ENCODE assay signal across 31 cellular contexts in the genomic region with DNA sequence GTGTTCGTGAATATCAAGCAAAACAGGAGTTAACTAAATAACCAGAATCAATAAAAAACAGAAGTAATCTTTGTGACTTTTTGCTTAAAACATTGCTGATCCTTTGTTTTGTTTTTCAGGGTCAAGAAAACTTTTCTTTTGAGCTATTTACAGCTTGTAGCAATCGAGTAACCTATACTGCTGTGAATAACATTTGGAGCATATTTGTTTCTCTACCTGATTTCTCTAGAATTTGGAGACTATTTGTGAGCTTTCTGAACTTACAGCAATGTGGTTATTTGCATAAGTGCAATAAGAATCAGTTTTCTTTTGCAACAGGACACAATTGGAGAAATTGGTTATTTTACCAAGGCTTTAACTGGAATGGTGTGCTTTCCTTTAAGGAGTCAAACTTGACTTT.
"Had no signal": no experiment of that assay in that cellular context is flagged by ENCODE, and none has a peak within 500 bp of the region (broad histone marks: within the 10 kb centered on the region; RNA-seq: fewer than 3 reads in every experiment).

No MANE protein-coding gene starts in this region.

- FAIRE-seq: bronchial epithelial cell, TTC549 had no signal

- H3K36me3 ChIP-seq: ascending aorta, cardiac muscle cell had no signal

- H3K4me1 ChIP-seq: ascending aorta had no signal

- H3K4me3 ChIP-seq: ascending aorta, cardiac muscle cell had no signal

- H3K27me3 ChIP-seq: ascending aorta, cardiac muscle cell had no signal

- ATAC-seq: activated CD8-positive, alpha-beta T cell treated with anti-CD3 and anti-CD28 coated beads for 36 hours; activated naive CD4-positive, alpha-beta T cell treated with anti-CD3 and anti-CD28 coated beads, Interleukin-2, amount 50 U/mL, for 72 hours; activated T-cell treated with anti-CD3 and anti-CD28 coated beads, Interleukin-2, amount 50 U/mL, for 4 hours; activated T-cell treated with anti-CD3 and anti-CD28 coated beads, Interleukin-2, amount 50 U/mL, for 72 hours; activated T-helper 17 cell treated with anti-CD3 and anti-CD28 coated beads, Interleukin-2, amount 50 U/mL, for 72 hours had no signal

- DNase-seq: activated B cell treated with CpG ODN at 0.5 μM for 24 hours; activated CD4-positive, alpha-beta memory T cell treated with anti-CD3 and anti-CD28 coated beads for 36 hours; activated CD4-positive, alpha-beta T cell treated with anti-CD3 and anti-CD28 coated beads for 4 hours; activated CD4-positive, alpha-beta T cell treated with anti-CD3 and anti-CD28 coated beads, Interleukin-2, amount 50 U/mL, for 1 hour; activated CD4-positive, alpha-beta T cell treated with anti-CD3 and anti-CD28 coated beads, Interleukin-2, amount 50 U/mL, for 4 hours; activated CD4-positive, CD25-positive, alpha-beta regulatory T cell treated with anti-CD3 and anti-CD28 coated beads, Interleukin-2, amount 50 U/mL, for 72 hours; activated CD8-positive, alpha-beta memory T cell treated with anti-CD3 and anti-CD28 coated beads, Interleukin-2, amount 50 U/mL, for 4 hours; activated CD8-positive, alpha-beta T cell treated with anti-CD3 and anti-CD28 coated beads for 36 hours; activated effector memory CD4-positive, alpha-beta T cell treated with anti-CD3 and anti-CD28 coated beads, Interleukin-2, amount 50 U/mL, for 16 hours; activated gamma-delta T cell treated with Interleukin-2 at 50 U/mL for 16 hours; activated naive CD4-positive, alpha-beta T cell; activated naive CD4-positive, alpha-beta T cell treated with anti-CD3 and anti-CD28 coated beads for 36 hours; activated naive CD4-positive, alpha-beta T cell treated with anti-CD3 and anti-CD28 coated beads, Interleukin-2, amount 50 U/mL, for 16 hours; activated naive CD8-positive, alpha-beta T cell treated with anti-CD3 and anti-CD28 coated beads for 36 hours; activated T-cell treated with anti-CD3 and anti-CD28 coated beads for 4 hours; activated T-cell treated with anti-CD3 and anti-CD28 coated beads, Interleukin-2, amount 50 U/mL, for 1 hour; activated T-cell treated with anti-CD3 and anti-CD28 coated beads, Interleukin-2, amount 50 U/mL, for 4 hours; activated T-cell treated with anti-CD3 and anti-CD28 coated beads, Interleukin-2, amount 50 U/mL, for 72 hours; amygdala; anterior cingulate cortex; caudate nucleus; cerebellar nuclear complex; T-helper 2 cell; T-helper 9 cell had no signal

- H3K27ac ChIP-seq: ascending aorta, cardiac muscle cell, VCaP had no signal
